12 cellular contexts compared by ENCODE assay signal in genomic region chr15:72994778-72995177, GRCh38. TPM values are rescaled to one million over a fixed set of nuclear protein-coding genes. Genes with fewer than 3 reads are reported as not detected.
DNase-seq lines count a peak whose midpoint lies in the region; ATAC-seq and TF ChIP-seq lines count a peak whose summit lies in the region.
"Had no signal": no experiment of that assay in that cellular context is flagged by ENCODE, and none has a peak within 500 bp of the region (broad histone marks: within the 10 kb centered on the region; RNA-seq: fewer than 3 reads in every experiment).

No MANE protein-coding gene starts in this region.

- H4K20me1 ChIP-seq in hepatocyte (ENCODE audit: insufficient read depth, poor library complexity, severe bottlenecking) = no peaks in the 10 kb centered on the region

- no peak for ATAC-seq in upper lobe of left lung (ENCODE audit: low FRiP score in 2 of 2)
- ATAC-seq in stimulated activated naive CD8-positive, alpha-beta T cell treated with anti-CD3 and anti-CD28 coated beads, Interleukin-15, amount 100 ng/mL, for 72 hours = no peak

- no peaks in the 10 kb centered on the region for H3K27me3 Mint-ChIP-seq in glutamatergic neuron (ENCODE audit: unreplicated experiment)
- peaks cover 41% of the 10 kb centered on the region for H3K27me3 Mint-ChIP-seq in stimulated activated naive CD8-positive, alpha-beta T cell treated with anti-CD3 and anti-CD28 coated beads, Interleukin-15, amount 100 ng/mL, for 72 hours

- H3K27ac ChIP-seq in Peyer's patch = peak overlapping the region in 2 of 4 donors; percentile 37 to 52
- H3K27ac ChIP-seq in hepatocyte = no peak overlapping the region
- H3K27ac ChIP-seq in suprapubic skin = peak overlapping the region; percentile 58
- H3K27ac ChIP-seq in upper lobe of left lung = no peak overlapping the region
- H3K27ac ChIP-seq: epithelial cell of prostate had no signal

- 48% methylated on average over 8 of the region's 8 CpGs for WGBS in hepatocyte (ENCODE audit: low lambda C conversion rate, missing lambda C conversion rate)
- 29% methylated on average over 8 of the region's 8 CpGs for whole genome bisulfite sequencing in suprapubic skin
- WGBS in upper lobe of left lung, 2 donors = 31 to 46% methylated on average over 8 of the region's 8 CpGs

- TF ChIP-seq CTCF in Peyer's patch (IDR thresholded peaks at IDR 0.05) = no peak
- no peak for TF ChIP-seq CTCF in hepatocyte (IDR thresholded peaks at IDR 0.05; ENCODE audit: poor library complexity)
- no peak for TF ChIP-seq CTCF in suprapubic skin (IDR thresholded peaks at IDR 0.05)
- TF ChIP-seq CTCF in upper lobe of left lung (IDR thresholded peaks at IDR 0.05) = no peak
- TF ChIP-seq CTCF in glutamatergic neuron (IDR thresholded peaks at IDR 0.05; ENCODE audit: partially characterized antibody, unreplicated experiment) = no peak

- DNase-seq in NCI-H1436 (lab: John Stamatoyannopoulos, UW) (peak; percentile 77), Peyer's patch (peak in 2 of 3 donors; percentile 60 to 70), hepatocyte (ENCODE audit: low spot score) (no peak), suprapubic skin (ENCODE audit: low spot score in 2 of 2) (no peak), upper lobe of left lung (no peak), glutamatergic neuron (no peak), A172 (ENCODE audit: low spot score) (no peak)
- no peak for DNase-seq in stimulated activated naive CD8-positive, alpha-beta T cell treated with anti-CD3 and anti-CD28 coated beads, Interleukin-15, amount 100 ng/mL, for 72 hours
- DNase-seq: activated CD4-positive, alpha-beta T cell treated with anti-CD3 and anti-CD28 coated beads, Interleukin-2, amount 50 U/mL, for 1 hour; islet precursor cell; Kasumi-1 had no signal

- H3K9me3 Mint-ChIP-seq in glutamatergic neuron (ENCODE audit: unreplicated experiment) = peaks cover 4% of the 10 kb centered on the region
- no peaks in the 10 kb centered on the region for H3K9me3 Mint-ChIP-seq in stimulated activated naive CD8-positive, alpha-beta T cell treated with anti-CD3 and anti-CD28 coated beads, Interleukin-15, amount 100 ng/mL, for 72 hours

- H3K4me1 ChIP-seq in Peyer's patch (peaks cover 0 to 22% (median 0%) of the 10 kb centered on the region in 4 donors), hepatocyte (ENCODE audit: insufficient read depth) (no peaks in the 10 kb centered on the region), suprapubic skin (peaks cover 53% of the 10 kb centered on the region), upper lobe of left lung (peaks cover 0 to 6% (median 5%) of the 10 kb centered on the region in 4 donors)

- H3K36me3 Mint-ChIP-seq in glutamatergic neuron (ENCODE audit: unreplicated experiment) = no peaks in the 10 kb centered on the region

- H3K36me3 ChIP-seq in Peyer's patch = no peaks in the 10 kb centered on the region
- H3K36me3 ChIP-seq in hepatocyte (replicated peaks; ENCODE audit: insufficient read depth, low read depth) = no peaks in the 10 kb centered on the region
- H3K36me3 ChIP-seq in suprapubic skin = no peaks in the 10 kb centered on the region
- H3K36me3 ChIP-seq in upper lobe of left lung = no peaks in the 10 kb centered on the region

- H3K9me3 ChIP-seq in Peyer's patch = no peaks in the 10 kb centered on the region
- H3K9me3 ChIP-seq in hepatocyte (ENCODE audit: low read depth) = no peaks in the 10 kb centered on the region
- no peaks in the 10 kb centered on the region for H3K9me3 ChIP-seq in suprapubic skin
- no peaks in the 10 kb centered on the region for H3K9me3 ChIP-seq in upper lobe of left lung

- H3K4me3 ChIP-seq in Peyer's patch (no peak overlapping the region), hepatocyte (no peak overlapping the region), suprapubic skin (no peak overlapping the region), upper lobe of left lung (no peak overlapping the region)

- TF ChIP-seq POLR2A in Peyer's patch (IDR thresholded peaks at IDR 0.05) (no peak), suprapubic skin (IDR thresholded peaks at IDR 0.05) (no peak), upper lobe of left lung (IDR thresholded peaks at IDR 0.05) (no peak)

- H3K27me3 ChIP-seq in Peyer's patch (no peaks in the 10 kb centered on the region), hepatocyte (no peaks in the 10 kb centered on the region), suprapubic skin (no peaks in the 10 kb centered on the region), upper lobe of left lung (no peaks in the 10 kb centered on the region)

- no peak overlapping the region for H2AFZ ChIP-seq in hepatocyte

- TF ChIP-seq EP300 in suprapubic skin (IDR thresholded peaks at IDR 0.05) (no peak), upper lobe of left lung (IDR thresholded peaks at IDR 0.05) (no peak)

- peaks cover 20% of the 10 kb centered on the region for H3K4me1 Mint-ChIP-seq in glutamatergic neuron (ENCODE audit: low read depth, unreplicated experiment)
- no peaks in the 10 kb centered on the region for H3K4me1 Mint-ChIP-seq in stimulated activated naive CD8-positive, alpha-beta T cell treated with anti-CD3 and anti-CD28 coated beads, Interleukin-15, amount 100 ng/mL, for 72 hours

- H3K27ac Mint-ChIP-seq in glutamatergic neuron (ENCODE audit: unreplicated experiment) = no peak overlapping the region
- H3K27ac Mint-ChIP-seq in stimulated activated naive CD8-positive, alpha-beta T cell treated with anti-CD3 and anti-CD28 coated beads, Interleukin-15, amount 100 ng/mL, for 72 hours = no peak overlapping the region

- H3K4me3 Mint-ChIP-seq in glutamatergic neuron (ENCODE audit: unreplicated experiment) = no peak overlapping the region
- H3K4me3 Mint-ChIP-seq in stimulated activated naive CD8-positive, alpha-beta T cell treated with anti-CD3 and anti-CD28 coated beads, Interleukin-15, amount 100 ng/mL, for 72 hours = no peak overlapping the region

- H3K79me2 ChIP-seq in hepatocyte = no peaks in the 10 kb centered on the region

- H3K4me2 ChIP-seq in hepatocyte = peak overlapping the region; percentile 20

- no peaks in the 10 kb centered on the region for H3K9me2 ChIP-seq in hepatocyte (replicated peaks; ENCODE audit: insufficient read depth)

RNA-seq across cellular contexts. Expression of gene NEO1, which starts 57.5 kb away (rescaled TPM):
- total RNA-seq in Peyer's patch (100 to 1,000 TPM in 3 of 4 donors, 10 to 100 TPM in 1; 60.2 to 127 (median 115) TPM), hepatocyte (52.8 and 64.0 TPM in 2 replicates), suprapubic skin (100 to 1,000 TPM in 3 of 4 donors, 10 to 100 TPM in 1; 74.0 to 117 (median 107) TPM), upper lobe of left lung (10 to 100 TPM; 14.7 to 37.5 (median 28.2) TPM), glutamatergic neuron (ENCODE audit: unreplicated experiment) (157 TPM)
- 32.2 and 39.1 TPM in 2 replicates for polyA plus RNA-seq in hepatocyte
- total RNA-seq in A172 (2014; rRNA removed; shearing (Covaris generic)) = 3.8 and 7.3 TPM in 2 replicates

Comparison
In these comparisons a context has a peak if more than half of its experiments do, and no peak if none do; other contexts are left out.
1. DNase-seq: peak in NCI-H1436 (single experiment) and Peyer's patch (2 of 3); none in hepatocyte (single experiment), suprapubic skin (0 of 2), upper lobe of left lung (0 of 2), glutamatergic neuron (single experiment), A172 (single experiment) and stimulated activated naive CD8-positive, alpha-beta T cell treated with anti-CD3 and anti-CD28 coated beads, Interleukin-15, amount 100 ng/mL, for 72 hours (0 of 2).